22 cellular contexts compared by ENCODE assay signal in genomic region chr3:11117591-11117990, GRCh38.
"Had no signal": no experiment of that assay in that cellular context is flagged by ENCODE, and none has a peak within 500 bp of the region (broad histone marks: within the 10 kb centered on the region; RNA-seq: fewer than 3 reads in every experiment).

No MANE protein-coding gene starts in this region.

- H3K9me3 ChIP-seq: adrenal gland, SJSA1 had no signal

- H3K27me3 ChIP-seq: adrenal gland, breast epithelium, SJSA1 had no signal

- H3K36me3 ChIP-seq: adrenal gland, breast epithelium, SJSA1 had no signal

- H3K4me3 ChIP-seq: adrenal gland, breast epithelium, SJSA1 had no signal

- H3K4me3 Mint-ChIP-seq: activated CD8-positive, alpha-beta T cell treated with anti-CD3 and anti-CD28 coated beads for 36 hours; activated naive CD8-positive, alpha-beta T cell treated with anti-CD3 and anti-CD28 coated beads, Interleukin-2, amount 10 ng/mL, durations not matched to agents 7 days and 5 days; T-helper 1 cell treated with Interleukin-12 subunit alpha and Interleukin-12 subunit beta and Interleukin-4 antibody, amounts not matched to agents 30 μg/mL and 1 μg/mL, for 36 hours had no signal

- H3K9me3 Mint-ChIP-seq: activated naive CD8-positive, alpha-beta T cell treated with anti-CD3 and anti-CD28 coated beads, Interleukin-2, amount 10 ng/mL, durations not matched to agents 7 days and 5 days had no signal

- H3K27ac Mint-ChIP-seq: activated CD8-positive, alpha-beta T cell treated with anti-CD3 and anti-CD28 coated beads for 36 hours; activated naive CD8-positive, alpha-beta T cell treated with anti-CD3 and anti-CD28 coated beads, Interleukin-2, amount 10 ng/mL, durations not matched to agents 7 days and 5 days; T-helper 1 cell treated with Interleukin-12 subunit alpha and Interleukin-12 subunit beta and Interleukin-4 antibody, amounts not matched to agents 30 μg/mL and 1 μg/mL, for 36 hours had no signal

- H3K4me1 ChIP-seq: adrenal gland, breast epithelium had no signal

- DNase-seq: activated CD4-positive, alpha-beta T cell treated with anti-CD3 and anti-CD28 coated beads for 4 hours; activated CD8-positive, alpha-beta memory T cell treated with anti-CD3 and anti-CD28 coated beads, Interleukin-2, amount 50 U/mL, for 4 hours; activated CD8-positive, alpha-beta T cell treated with anti-CD3 and anti-CD28 coated beads for 36 hours; activated naive CD4-positive, alpha-beta T cell treated with anti-CD3 and anti-CD28 coated beads, Interleukin-2, amount 50 U/mL, for 16 hours; activated naive CD8-positive, alpha-beta T cell treated with anti-CD3 and anti-CD28 coated beads, Interleukin-2, amount 10 ng/mL, durations not matched to agents 7 days and 5 days; anterior cingulate cortex; caudate nucleus; Kasumi-1; NCI-H1048; NCI-H146; NCI-H187 treated with DMSO at 0.1 percent for 48 hours; NCI-H2171 treated with DMSO at 0.1 percent for 48 hours; NCI-H345; NCI-H510A; NCI-H69; NK-92 treated with Interleukin-12 subunit alpha and Interleukin-12 subunit beta, amount 100 ng/mL, for 24 hours; OCI-M1; SHP77 had no signal

- H3K27ac ChIP-seq: adrenal gland, breast epithelium had no signal

- H3K36me3 Mint-ChIP-seq: activated naive CD8-positive, alpha-beta T cell treated with anti-CD3 and anti-CD28 coated beads, Interleukin-2, amount 10 ng/mL, durations not matched to agents 7 days and 5 days had no signal
